ENCODE assay signal across 13 cellular contexts in genomic region chr17:77326636-77327035, GRCh38.
DNase-seq lines count a peak whose midpoint lies in the region; ATAC-seq and TF ChIP-seq lines count a peak whose summit lies in the region.
"Had no signal": no experiment of that assay in that cellular context is flagged by ENCODE, and none has a peak within 500 bp of the region (broad histone marks: within the 10 kb centered on the region; RNA-seq: fewer than 3 reads in every experiment).

No MANE protein-coding gene starts in this region.

- H3K36me3 ChIP-seq in lung (ENCODE audit: control insufficient read depth in 2 of 2, insufficient read depth in 2 of 2, low read length in 2 of 2) (no peaks in the 10 kb centered on the region), tibial nerve (no peaks in the 10 kb centered on the region)
- no peaks in the 10 kb centered on the region for H3K36me3 ChIP-seq in effector memory CD4-positive, alpha-beta T cell (ENCODE audit: control insufficient read depth, insufficient read depth, low read length)
- H3K36me3 ChIP-seq: SJCRH30, upper lobe of left lung had no signal

- 94 to 96% methylated on average over 7 of the region's 7 CpGs for WGBS in lung, 2 donors
- WGBS in tibial nerve, 2 donors, result 92 to 94% methylated on average over 7 of the region's 7 CpGs

- DNase-seq in activated effector memory CD4-positive, alpha-beta T cell treated with anti-CD3 and anti-CD28 coated beads, Interleukin-2, amount 50 U/mL, for 16 hours, result peak; percentile 51
- DNase-seq in activated effector memory CD4-positive, alpha-beta T cell treated with Interleukin-2 at 50 U/mL for 16 hours, result no peak
- no peak for DNase-seq in T-helper 17 cell
- peak; percentile 25 for DNase-seq in lung (ENCODE audit: low spot score)
- peak in 1 of 2 donors; percentile 9 for DNase-seq in tibial nerve (ENCODE audit: low spot score in 2 of 2)
- DNase-seq in effector memory CD4-positive, alpha-beta T cell, result no peak
- DNase-seq in SW480 (ENCODE audit: low spot score), result no peak
- DNase-seq in activated CD4-positive, alpha-beta T cell treated with anti-CD3 and anti-CD28 coated beads, Interleukin-2, amount 50 U/mL, for 1 hour, result no peak
- DNase-seq: NCI-H1694, NCI-H69, SJCRH30 had no signal

- no peak for TF ChIP-seq POLR2A in tibial nerve (IDR thresholded peaks at IDR 0.05)

- no peaks in the 10 kb centered on the region for H3K27me3 Mint-ChIP-seq in T-helper 17 cell
- H3K27me3 Mint-ChIP-seq: activated T-helper 17 cell treated with anti-CD3 and anti-CD28 coated beads, Interleukin-2, amount 50 U/mL, for 72 hours had no signal

- H3K27me3 ChIP-seq in lung (ENCODE audit: control insufficient read depth, insufficient read depth) (no peaks in the 10 kb centered on the region), tibial nerve (no peaks in the 10 kb centered on the region)
- H3K27me3 ChIP-seq in effector memory CD4-positive, alpha-beta T cell (replicated peaks; ENCODE audit: control insufficient read depth, insufficient read depth, low read length, poor library complexity, severe bottlenecking), result no peaks in the 10 kb centered on the region
- H3K27me3 ChIP-seq: SJCRH30, upper lobe of left lung had no signal

- H3K4me1 Mint-ChIP-seq in T-helper 17 cell, result peaks cover 44% of the 10 kb centered on the region

- H3K27ac ChIP-seq in lung (ENCODE audit: low read depth in 1 of 2, low read length in 1 of 2) (no peak overlapping the region), tibial nerve (peak overlapping the region; percentile 4 to 97 (median 91))
- H3K27ac ChIP-seq in effector memory CD4-positive, alpha-beta T cell (ENCODE audit: insufficient read depth, low read length, poor library complexity, severe bottlenecking), result no peak overlapping the region
- H3K27ac ChIP-seq: SJCRH30 had no signal

- TF ChIP-seq CTCF in lung (IDR thresholded peaks at IDR 0.05; ENCODE audit: control extremely low read depth, extremely low read depth), result no peak
- TF ChIP-seq CTCF in tibial nerve (IDR thresholded peaks at IDR 0.05), result no peak

- no peak overlapping the region for H3K4me3 Mint-ChIP-seq in T-helper 17 cell

- H3K27ac Mint-ChIP-seq in T-helper 17 cell, result peak overlapping the region; percentile 94
- H3K27ac Mint-ChIP-seq: activated T-helper 17 cell treated with anti-CD3 and anti-CD28 coated beads, Interleukin-2, amount 50 U/mL, for 72 hours had no signal

- peaks cover 0 to 34% of the 10 kb centered on the region in 2 donors for H3K4me1 ChIP-seq in lung (ENCODE audit: control insufficient read depth in 2 of 2, insufficient read depth in 2 of 2, low read length in 2 of 2)
- peaks cover 0 to 100% (median 67%) of the 10 kb centered on the region in 4 donors for H3K4me1 ChIP-seq in tibial nerve
- peaks cover 42% of the 10 kb centered on the region for H3K4me1 ChIP-seq in effector memory CD4-positive, alpha-beta T cell (ENCODE audit: control insufficient read depth, insufficient read depth, low read length, poor library complexity, severe bottlenecking)

- no peaks in the 10 kb centered on the region for H3K36me3 Mint-ChIP-seq in T-helper 17 cell (ENCODE audit: low read depth)

- no peak for TF ChIP-seq EP300 in tibial nerve (IDR thresholded peaks at IDR 0.05)

- H3K9me3 ChIP-seq in T-helper 17 cell (ENCODE audit: control insufficient read depth, low read length, poor library complexity, severe bottlenecking) (no peaks in the 10 kb centered on the region), lung (ENCODE audit: control insufficient read depth in 2 of 2, insufficient read depth in 1 of 2, low read length in 1 of 2) (no peaks in the 10 kb centered on the region), tibial nerve (no peaks in the 10 kb centered on the region)
- H3K9me3 ChIP-seq in effector memory CD4-positive, alpha-beta T cell (ENCODE audit: control insufficient read depth, low read length), result no peaks in the 10 kb centered on the region
- H3K9me3 ChIP-seq: SJCRH30, upper lobe of left lung had no signal

- H3K4me3 ChIP-seq in lung (no peak overlapping the region), tibial nerve (no peak overlapping the region)
- no peak overlapping the region for H3K4me3 ChIP-seq in effector memory CD4-positive, alpha-beta T cell (ENCODE audit: insufficient read depth, low read depth, low read length, poor library complexity, severe bottlenecking)
- H3K4me3 ChIP-seq: SJCRH30, upper lobe of left lung had no signal

- no peak for ATAC-seq in T-helper 17 cell
- ATAC-seq in lung (ENCODE audit: insufficient read depth, low FRiP score), result no peak
- ATAC-seq: activated T-helper 17 cell treated with anti-CD3 and anti-CD28 coated beads, Interleukin-2, amount 50 U/mL, for 72 hours had no signal

Comparison
In these comparisons a context has a peak if more than half of its experiments do, and no peak if none do; other contexts are left out.
1. DNase-seq: peak in activated effector memory CD4-positive, alpha-beta T cell treated with anti-CD3 and anti-CD28 coated beads, Interleukin-2, amount 50 U/mL, for 16 hours (single experiment) and lung (single experiment); none in activated effector memory CD4-positive, alpha-beta T cell treated with Interleukin-2 at 50 U/mL for 16 hours (single experiment), T-helper 17 cell (0 of 3), effector memory CD4-positive, alpha-beta T cell (0 of 3), SW480 (single experiment) and activated CD4-positive, alpha-beta T cell treated with anti-CD3 and anti-CD28 coated beads, Interleukin-2, amount 50 U/mL, for 1 hour (single experiment).
2. H3K27ac ChIP-seq: peak in tibial nerve (4 of 4); none in lung (0 of 2) and effector memory CD4-positive, alpha-beta T cell (single experiment).